In the genomic region with DNA sequence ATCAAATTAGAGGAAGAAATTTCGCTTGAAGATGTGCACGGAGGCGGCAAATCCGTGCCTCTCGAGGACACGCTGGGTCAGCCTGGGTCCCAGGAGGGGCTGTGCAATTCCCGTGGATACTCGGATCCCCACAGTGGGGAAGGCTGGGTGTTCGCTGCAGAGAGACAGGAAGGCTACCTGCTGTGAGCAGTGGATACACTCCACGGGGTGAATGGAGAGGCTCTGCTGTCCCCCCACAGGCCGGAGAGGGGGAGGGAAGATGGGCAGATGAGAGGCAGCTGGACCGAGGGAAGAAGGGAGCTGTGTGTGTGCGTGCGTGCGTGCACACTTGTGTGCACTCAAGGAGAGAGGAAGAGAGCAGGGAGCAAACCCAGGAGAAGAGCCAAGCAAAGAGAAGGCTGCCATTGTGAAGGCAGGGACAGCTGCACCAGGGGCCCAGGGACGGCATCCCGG, we compare ENCODE assay signal across 13 cellular contexts. TPM values are rescaled to one million over a fixed set of nuclear protein-coding genes. Genes with fewer than 3 reads are reported as not detected.
DNase-seq lines count a peak whose midpoint lies in the region; ATAC-seq, FAIRE-seq and TF ChIP-seq lines count a peak whose summit lies in the region.
"Had no signal": no experiment of that assay in that cellular context is flagged by ENCODE, and none has a peak within 500 bp of the region (broad histone marks: within the 10 kb centered on the region; RNA-seq: fewer than 3 reads in every experiment).

No MANE protein-coding gene starts in this region.

- H3K36me3 Mint-ChIP-seq in activated naive CD4-positive, alpha-beta T cell treated with anti-CD3 and anti-CD28 coated beads, Interleukin-2, amount 10 ng/mL, durations not matched to agents 7 days and 5 days, result peaks cover 17% of the 10 kb centered on the region
- H3K36me3 Mint-ChIP-seq in T-cell, result no peaks in the 10 kb centered on the region

- no peaks in the 10 kb centered on the region for H3K9me3 ChIP-seq in kidney (ENCODE audit: control insufficient read depth in 1 of 2, low read length in 2 of 2)
- H3K9me3 ChIP-seq: body of pancreas, gastrocnemius medialis, right lobe of liver had no signal

- no peak overlapping the region for H3K4me3 ChIP-seq in kidney (ENCODE audit: low read length in 2 of 2)
- H3K4me3 ChIP-seq: body of pancreas, gastrocnemius medialis, right lobe of liver had no signal

- H3K4me3 Mint-ChIP-seq in activated naive CD4-positive, alpha-beta T cell treated with anti-CD3 and anti-CD28 coated beads, Interleukin-2, amount 10 ng/mL, durations not matched to agents 7 days and 5 days, result peak overlapping the region; percentile 85
- peak overlapping the region; percentile 77 to 78 (median 78) for H3K4me3 Mint-ChIP-seq in T-cell

- DNase-seq in activated naive CD4-positive, alpha-beta T cell treated with anti-CD3 and anti-CD28 coated beads, Interleukin-2, amount 10 ng/mL, durations not matched to agents 7 days and 5 days, result no peak
- DNase-seq in activated naive CD4-positive, alpha-beta T cell treated with Interleukin-2 at 50 U/mL for 16 hours, result no peak
- peak in 1 of 34 experiments; percentile 26 for DNase-seq in T-cell
- peak; percentile 64 for DNase-seq in kidney
- DNase-seq in superior temporal gyrus (ENCODE audit: extremely low spot score), result peak; percentile 65
- no peak for DNase-seq in stimulated activated CD4-positive, alpha-beta T cell treated with anti-CD3 and anti-CD28 coated beads, Interleukin-1b, Interleukin-23, amount 100 ng/mL, for 48 hours
- DNase-seq in stimulated activated CD4-positive, alpha-beta T cell treated with anti-CD3 and anti-CD28 coated beads, Interleukin-15, amount 100 ng/mL, for 24 hours, result no peak
- DNase-seq: NCI-H2081 treated with DMSO at 0.1 percent for 48 hours had no signal

- H3K36me3 ChIP-seq in kidney (ENCODE audit: control insufficient read depth in 1 of 2, insufficient read depth in 2 of 2, low read length in 2 of 2), result no peaks in the 10 kb centered on the region
- H3K36me3 ChIP-seq: gastrocnemius medialis, right lobe of liver had no signal

- POLR2A ChIA-PET in T-cell (lab: Charles Lee), result no interaction called here

- no peak for TF ChIP-seq CTCF in kidney (IDR thresholded peaks at IDR 0.05; ENCODE audit: borderline replicate concordance, extremely low read depth, insufficient read depth)

- H3K27me3 Mint-ChIP-seq in activated naive CD4-positive, alpha-beta T cell treated with anti-CD3 and anti-CD28 coated beads, Interleukin-2, amount 10 ng/mL, durations not matched to agents 7 days and 5 days, result peaks cover 16% of the 10 kb centered on the region
- H3K27me3 Mint-ChIP-seq in T-cell, result no peaks in the 10 kb centered on the region

- H3K9ac ChIP-seq in kidney (ENCODE audit: low read length in 2 of 2), result no peak overlapping the region

- H3K4me1 ChIP-seq in kidney (ENCODE audit: control insufficient read depth in 1 of 2, insufficient read depth in 1 of 2, low read depth in 1 of 2, low read length in 2 of 2), result no peaks in the 10 kb centered on the region
- H3K4me1 ChIP-seq: body of pancreas, gastrocnemius medialis, right lobe of liver had no signal

- no peak for FAIRE-seq in kidney (lab: Jason Lieb, UNC)

- intact Hi-C loops in kidney (cut with DNase I), result no loop called here

- CTCF ChIA-PET in activated naive CD4-positive, alpha-beta T cell treated with anti-CD3 and anti-CD28 coated beads, Interleukin-2, amount 10 ng/mL, durations not matched to agents 7 days and 5 days (lab: Charles Lee), result interaction anchor here (1.2 to 1.9 kb wide), 2 partner anchors 49 to 167 kb away, joined by 5 read pairs; no protein-coding TSS in a partner anchor
- CTCF ChIA-PET in T-cell (lab: Charles Lee), result interaction anchor here in 1 of 2 donors (1.8 kb wide), 1 partner anchor 19 kb away, joined by 3 read pairs; no protein-coding TSS in a partner anchor

- H3K4me1 Mint-ChIP-seq in activated naive CD4-positive, alpha-beta T cell treated with anti-CD3 and anti-CD28 coated beads, Interleukin-2, amount 10 ng/mL, durations not matched to agents 7 days and 5 days, result peaks cover 81% of the 10 kb centered on the region
- peaks cover 34 to 49% (median 42%) of the 10 kb centered on the region in 3 donors for H3K4me1 Mint-ChIP-seq in T-cell

- peak overlapping the region; percentile 100 for H3K27ac Mint-ChIP-seq in activated naive CD4-positive, alpha-beta T cell treated with anti-CD3 and anti-CD28 coated beads, Interleukin-2, amount 10 ng/mL, durations not matched to agents 7 days and 5 days
- H3K27ac Mint-ChIP-seq in T-cell, result peak overlapping the region; percentile 96 to 100

- no peaks in the 10 kb centered on the region for H3K9me3 Mint-ChIP-seq in activated naive CD4-positive, alpha-beta T cell treated with anti-CD3 and anti-CD28 coated beads, Interleukin-2, amount 10 ng/mL, durations not matched to agents 7 days and 5 days
- no peaks in the 10 kb centered on the region for H3K9me3 Mint-ChIP-seq in T-cell

- no peak overlapping the region for H3K27ac ChIP-seq in kidney (ENCODE audit: low read depth in 2 of 2, low read length in 2 of 2)
- H3K27ac ChIP-seq: C4-2B had no signal

- ATAC-seq in T-cell (replicated peaks in 1 of 4) (peak in 3 of 4 experiments; percentile 10 to 23 (median 10)), GM21423 (IDR thresholded peaks at IDR 0.05; ENCODE audit: unreplicated experiment) (no peak)
- ATAC-seq: body of pancreas had no signal

RNA-seq across cellular contexts. Expression of a gene that starts 57.3 kb away (rescaled TPM):
- 1 to 10 TPM in 3 of 5 donors, under 1 TPM in 2; 0.76 to 1.7 (median 1.3) TPM for total RNA-seq in T-cell
- total RNA-seq in kidney, result 257 TPM
- 85.1 TPM for polyA plus RNA-seq in kidney (ENCODE audit: insufficient read depth, low read depth, low replicate concordance)

Comparison
In these comparisons a context has a peak if more than half of its experiments do, and no peak if none do; other contexts are left out.
1. DNase-seq: peak in kidney (single experiment) and superior temporal gyrus (single experiment); none in activated naive CD4-positive, alpha-beta T cell treated with anti-CD3 and anti-CD28 coated beads, Interleukin-2, amount 10 ng/mL, durations not matched to agents 7 days and 5 days (single experiment), activated naive CD4-positive, alpha-beta T cell treated with Interleukin-2 at 50 U/mL for 16 hours (single experiment), stimulated activated CD4-positive, alpha-beta T cell treated with anti-CD3 and anti-CD28 coated beads, Interleukin-1b, Interleukin-23, amount 100 ng/mL, for 48 hours (single experiment) and stimulated activated CD4-positive, alpha-beta T cell treated with anti-CD3 and anti-CD28 coated beads, Interleukin-15, amount 100 ng/mL, for 24 hours (single experiment).
2. RNA of a gene that starts 57.3 kb away (total RNA-seq): 257 TPM in kidney (single experiment); 0.76 to 1.7 TPM in T-cell; every median in the first group is over 10 times any median in the second.